Comparison of ENCODE assay signal across 19 cellular contexts in genomic region chr5:125551797-125552196, GRCh38.
"Had no signal": no experiment of that assay in that cellular context is flagged by ENCODE, and none has a peak within 500 bp of the region (broad histone marks: within the 10 kb centered on the region; RNA-seq: fewer than 3 reads in every experiment).

No MANE protein-coding gene starts in this region.

- H3K4me1 Mint-ChIP-seq: immature natural killer cell; naive thymus-derived CD4-positive, alpha-beta T cell had no signal

- H3K27me3 Mint-ChIP-seq: naive thymus-derived CD4-positive, alpha-beta T cell had no signal

- H3K36me3 ChIP-seq: esophagus muscularis mucosa, gastroesophageal sphincter, heart left ventricle, left lung, lower lobe of right lung had no signal

- H3K4me3 ChIP-seq: coronary artery, dorsolateral prefrontal cortex, esophagus muscularis mucosa, gastroesophageal sphincter, heart left ventricle, hepatocyte, left lung, lower lobe of right lung had no signal

- H3K9me3 ChIP-seq: esophagus muscularis mucosa, gastroesophageal sphincter, heart left ventricle, left lung, lower lobe of right lung had no signal

- ATAC-seq: foreskin keratinocyte; gastroesophageal sphincter; heart left ventricle; left lung; lower lobe of right lung; naive thymus-derived CD4-positive, alpha-beta T cell had no signal

- H3K4me3 Mint-ChIP-seq: immature natural killer cell; mesothelial cell of epicardium; naive thymus-derived CD4-positive, alpha-beta T cell had no signal

- H3K27ac ChIP-seq: coronary artery, dorsolateral prefrontal cortex, foreskin keratinocyte, heart left ventricle, hepatocyte, left lung, lower lobe of right lung had no signal

- H3K36me3 Mint-ChIP-seq: mesothelial cell of epicardium; naive thymus-derived CD4-positive, alpha-beta T cell had no signal

- DNase-seq: dermis blood vessel endothelial cell; dorsolateral prefrontal cortex; effector CD4-positive, alpha-beta T cell; effector memory CD4-positive, alpha-beta T cell; heart left ventricle; hypothalamus; immature natural killer cell; islet precursor cell; kidney; kidney glomerular epithelial cell; left lung; lower lobe of right lung; naive thymus-derived CD4-positive, alpha-beta T cell had no signal

- H3K9me3 Mint-ChIP-seq: mesothelial cell of epicardium had no signal

- H3K27me3 ChIP-seq: dorsolateral prefrontal cortex, esophagus muscularis mucosa, foreskin keratinocyte, gastroesophageal sphincter, heart left ventricle, hepatocyte, left lung had no signal

- H3K27ac Mint-ChIP-seq: immature natural killer cell; mesothelial cell of epicardium; naive thymus-derived CD4-positive, alpha-beta T cell had no signal

- H3K4me1 ChIP-seq: foreskin keratinocyte had no signal
